ENCODE assay signal across 8 cellular contexts in genomic region chr7:22523478-22524352, GRCh38. TPM values are rescaled to one million over a fixed set of nuclear protein-coding genes. Genes with fewer than 3 reads are reported as not detected.
DNase-seq lines count a peak whose midpoint lies in the region; ATAC-seq and TF ChIP-seq lines count a peak whose summit lies in the region.
"Not testable (repeated sequence)": the region's sequence is repeated elsewhere in the genome, so short reads cannot be mapped to it uniquely, and the experiment has no call there.

No MANE protein-coding gene starts in this region.

- BruUV-seq in Caco-2 (replicated peaks; lab: Mats Ljungman, UMichigan); HCT116 (replicated peaks; lab: Mats Ljungman, UMichigan); OCI-LY7 (replicated peaks; lab: Mats Ljungman, UMichigan): not testable (repeated sequence)

- H3K9me2 ChIP-seq in HCT116 (ENCODE audit: insufficient read depth); OCI-LY7 (ENCODE audit: insufficient read depth, low read length): not testable (repeated sequence)

- peak; percentile 51 for TF ChIP-seq RAD21 in HCT116 (IDR thresholded peaks at IDR 0.05; ENCODE audit: low read depth)

- not testable (repeated sequence) for H3K27me3 Mint-ChIP-seq in Caco-2 (ENCODE audit: insufficient read depth, unreplicated experiment)

- TF ChIP-seq POLR2A in HCT116 (IDR thresholded peaks at IDR 0.05; ENCODE audit: borderline replicate concordance, extremely low read depth, insufficient read depth, insufficient read length) = not testable (repeated sequence)

- TF ChIP-seq CTCF in Caco-2 (IDR thresholded peaks at IDR 0.05; ENCODE audit: insufficient read depth in 1 of 2, low read depth in 1 of 2, low read length in 1 of 2, severe bottlenecking in 1 of 2, unreplicated experiment in 1 of 2) (peak in 1 of 2 experiments; percentile 47), HCT116 (IDR thresholded peaks at IDR 0.05 in 2 of 3, conservative IDR thresholded peaks at IDR 0.05 in 1 of 3; ENCODE audit: borderline replicate concordance in 1 of 3, insufficient read depth in 1 of 3, low read depth in 2 of 3, low read length in 2 of 3) (peak; percentile 1 to 31 (median 15); a peak in 2 of 6 replicates), OCI-LY7 (conservative IDR thresholded peaks at IDR 0.05; ENCODE audit: low read length) (peak; percentile 66), lower lobe of right lung (IDR thresholded peaks at IDR 0.05) (peak; percentile 33)
- TF ChIP-seq CTCF in epithelial cell of esophagus (IDR thresholded peaks at IDR 0.05; ENCODE audit: insufficient read depth, low read depth, low read length, missing control alignments) = not testable (repeated sequence)

- H3K4me3 Mint-ChIP-seq in Caco-2 (ENCODE audit: unreplicated experiment) = peak overlapping the region; percentile 56

- ATAC-seq in HCT116 (peak; percentile 88), lower lobe of right lung (peak; percentile 45 to 70)

- not testable (repeated sequence) for H3K9ac ChIP-seq in HCT116 (ENCODE audit: low read length)

- H3K9me3 ChIP-seq in Caco-2; HCT116 (ENCODE audit: control insufficient read depth in 1 of 2, insufficient read depth in 1 of 2, low read depth in 1 of 2, low read length in 2 of 2); OCI-LY7 (ENCODE audit: low read length); lower lobe of right lung: not testable (repeated sequence)

- not testable (repeated sequence) for H3K4me1 Mint-ChIP-seq in Caco-2 (ENCODE audit: low read depth, unreplicated experiment)

- POLR2A ChIA-PET in Caco-2 (lab: Charles Lee); HCT116 (lab: Charles Lee); OCI-LY7 (lab: Charles Lee): not testable (repeated sequence)

- H3K27ac ChIP-seq in HCT116 (ENCODE audit: low read depth, low read length); OCI-LY7 (ENCODE audit: low read depth, low read length, poor library complexity, severe bottlenecking); lower lobe of right lung: not testable (repeated sequence)

- H3K9me3 Mint-ChIP-seq in Caco-2 (ENCODE audit: unreplicated experiment) = peaks cover 18% of the 10 kb centered on the region

- H3K4me2 ChIP-seq in HCT116 (ENCODE audit: low read length) (peak overlapping the region; percentile 58), OCI-LY7 (ENCODE audit: low read length) (0 out of 2 replicates have a peak overlapping the region, but pooled peaks have one; percentile 32)

- RAD21 ChIA-PET in HCT116 (lab: Charles Lee; ENCODE audit: low non-redundant PET in 1 of 2, low total read pairs in 2 of 2, uncharacterized antibody in 2 of 2, unreplicated experiment in 2 of 2) = not testable (repeated sequence)

- CTCF ChIA-PET in Caco-2 (lab: Charles Lee) = not testable (repeated sequence)
- CTCF ChIA-PET in HCT116 (lab: Charles Lee) = interaction anchor here (1.2 kb wide), 1 partner anchor 209 kb away, joined by 3 read pairs; no protein-coding TSS in a partner anchor
- CTCF ChIA-PET in OCI-LY7 (lab: Charles Lee; ENCODE audit: unreplicated experiment) = interaction anchor here (0.6 to 1.6 kb wide), 2 partner anchors 37 to 204 kb away, joined by 3 read pairs; partner anchors contain the start of gene IL6

- peak in 1 of 2 experiments; percentile 17 for DNase-seq in Caco-2
- DNase-seq in HCT116 (ENCODE audit: low read depth, low spot score) = peak; percentile 6
- peak; percentile 7 for DNase-seq in NCI-H1105 (lab: John Stamatoyannopoulos, UW)
- peak; percentile 67 for DNase-seq in OCI-LY7 (ENCODE audit: low spot score)
- DNase-seq in activated T-cell treated with anti-CD3 and anti-CD28 coated beads for 48 hours (ENCODE audit: low read depth) = peak; percentile 13
- DNase-seq in epithelial cell of esophagus (ENCODE audit: low read depth) = peak; percentile 43
- peak; percentile 52 for DNase-seq in lower lobe of right lung
- DNase-seq in stimulated activated CD4-positive, alpha-beta T cell treated with anti-CD3 and anti-CD28 coated beads, Interleukin-15, amount 100 ng/mL, for 24 hours = peak; percentile 33

- H4K20me1 ChIP-seq in HCT116 (ENCODE audit: insufficient read depth); OCI-LY7 (ENCODE audit: insufficient read depth, low read length): not testable (repeated sequence)

- intact Hi-C loops in Caco-2 (cut with micrococcal nuclease; ENCODE audit: unreplicated experiment) = loop anchor here (5.0 kb wide), 1 partner anchor 534 kb away; no protein-coding TSS in a partner anchor
- intact Hi-C loops in HCT116 (cut with micrococcal nuclease); OCI-LY7 (cut with micrococcal nuclease; ENCODE audit: unreplicated experiment); lower lobe of right lung (cut with DNase I): not testable (repeated sequence)

- H3K36me3 ChIP-seq in Caco-2 (ENCODE audit: control insufficient read depth, insufficient read depth, low read length); HCT116 (ENCODE audit: control insufficient read depth in 1 of 2, insufficient read depth in 2 of 2, low read length in 2 of 2); OCI-LY7 (ENCODE audit: insufficient read depth, low read length); lower lobe of right lung: not testable (repeated sequence)

- H2AFZ ChIP-seq in HCT116 (ENCODE audit: low read depth, low read length, poor library complexity, severe bottlenecking); OCI-LY7 (ENCODE audit: low read length): not testable (repeated sequence)

- not testable (repeated sequence) for H3K27ac Mint-ChIP-seq in Caco-2 (ENCODE audit: unreplicated experiment)

- not testable (repeated sequence) for H3K79me2 ChIP-seq in HCT116 (ENCODE audit: insufficient read depth, low read length); OCI-LY7 (ENCODE audit: insufficient read depth, low read depth, low read length)

- H3K36me3 Mint-ChIP-seq in Caco-2 (ENCODE audit: insufficient read depth, unreplicated experiment) = not testable (repeated sequence)

- H3K4me1 ChIP-seq in Caco-2; HCT116 (ENCODE audit: control insufficient read depth in 1 of 2, insufficient read depth in 2 of 2, low read length in 2 of 2); OCI-LY7 (ENCODE audit: insufficient read depth, low read length, poor library complexity, severe bottlenecking); lower lobe of right lung: not testable (repeated sequence)

- not testable (repeated sequence) for H3K27me3 ChIP-seq in Caco-2 (replicated peaks; ENCODE audit: control insufficient read depth, insufficient read depth, low read length); HCT116 (ENCODE audit: insufficient read depth, low read length); lower lobe of right lung (ENCODE audit: low read depth)

- not testable (repeated sequence) for H3K4me3 ChIP-seq in Caco-2 (ENCODE audit: low read depth, low read length); OCI-LY7 (ENCODE audit: low read depth, low read length, poor library complexity, severe bottlenecking); epithelial cell of esophagus (ENCODE audit: low read length); lower lobe of right lung
- peak overlapping the region in 1 of 2 experiments; percentile 13; a peak in 1 of 4 replicates for H3K4me3 ChIP-seq in HCT116 (replicated peaks in 1 of 2; ENCODE audit: low read depth in 1 of 2, low read length in 2 of 2)

TF ChIP-seq in HCT116, 20 proteins besides CTCF, POLR2A, EP300 and RAD21:
- peak; percentile 49; the same call in 1 of the 2 replicates for TF ChIP-seq CEBPB (IDR thresholded peaks at IDR 0.05; ENCODE audit: low read depth)

RNA-seq across cellular contexts. Expression of gene STEAP1B, which starts 23.7 kb away (rescaled TPM):
- total RNA-seq in Caco-2 (2022) = 1.7 TPM in 2 replicates
- 0.27 TPM for total RNA-seq in HCT116 (2021; ENCODE audit: unreplicated experiment)
- polyA plus RNA-seq in HCT116 (2012) = 0.25 TPM in 1 of 2 replicates, not detected in the other
- 0.36 and 0.69 TPM in 2 replicates for total RNA-seq in OCI-LY7 (2014; rRNA removed; shearing (Covaris generic))
- total RNA-seq in OCI-LY7 (2022) = 1.1 and 2.1 TPM in 2 replicates
- 1.5 TPM for total RNA-seq in lower lobe of right lung
